In the genomic region with DNA sequence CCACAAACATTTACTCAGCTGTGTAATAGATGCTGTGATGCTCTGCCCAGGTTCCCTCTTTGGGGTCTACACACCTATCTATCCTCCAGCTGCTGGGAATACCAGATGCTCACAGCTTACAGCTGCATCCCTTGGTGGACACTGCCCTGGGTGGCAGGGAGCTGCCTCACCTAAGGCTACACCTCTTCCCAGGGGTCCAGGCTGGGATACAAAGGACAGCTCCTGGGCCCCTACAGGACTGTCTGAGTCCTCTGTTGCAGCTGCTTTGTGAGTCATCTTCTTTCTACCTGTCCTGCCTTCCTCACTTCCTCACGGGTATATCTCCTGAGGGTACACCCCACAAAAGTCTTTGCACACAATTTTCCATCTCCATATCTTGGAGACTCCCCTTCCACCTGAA, we compare ENCODE assay signal across 24 cellular contexts.
"Had no signal": no experiment of that assay in that cellular context is flagged by ENCODE, and none has a peak within 500 bp of the region (broad histone marks: within the 10 kb centered on the region; RNA-seq: fewer than 3 reads in every experiment).

No MANE protein-coding gene starts in this region.

- H3K27ac ChIP-seq: brain microvascular endothelial cell, cardiac muscle cell had no signal

- H3K36me3 ChIP-seq: brain microvascular endothelial cell, cardiac muscle cell, MG63 had no signal

- H3K9me3 ChIP-seq: MG63 had no signal

- DNase-seq: activated B cell treated with CpG ODN at 0.5 μM for 24 hours; activated CD4-positive, alpha-beta T cell treated with anti-CD3 and anti-CD28 coated beads for 1 hour; activated CD4-positive, alpha-beta T cell treated with anti-CD3 and anti-CD28 coated beads, Interleukin-2, amount 10 ng/mL, durations not matched to agents 24 days and 14 days; activated CD4-positive, alpha-beta T cell treated with anti-CD3 and anti-CD28 coated beads, Interleukin-2, amount 50 U/mL, for 48 hours; activated CD8-positive, alpha-beta memory T cell treated with anti-CD3 and anti-CD28 coated beads, Interleukin-2, amount 10 ng/mL, durations not matched to agents 7 days and 5 days; activated gamma-delta T cell treated with Interleukin-2 at 50 U/mL for 16 hours; activated naive CD4-positive, alpha-beta T cell treated with anti-CD3 and anti-CD28 coated beads, Interleukin-2, amount 10 ng/mL, durations not matched to agents 7 days and 5 days; activated naive CD8-positive, alpha-beta T cell treated with anti-CD3 and anti-CD28 coated beads for 36 hours; activated T-cell treated with anti-CD3 and anti-CD28 coated beads, Interleukin-2, amount 50 U/mL, for 24 hours; brain microvascular endothelial cell; MG63; MV-4-11; NCI-H1092 treated with DMSO at 0.1 percent for 48 hours; NCI-H1417 treated with DMSO at 0.1 percent for 48 hours; NCI-H187; NCI-H2081; NCI-H446; NCI-H524; NCI-H82; PC-3; SIG-M5; T-helper 17 cell; T-helper 9 cell had no signal

- H3K4me3 ChIP-seq: cardiac muscle cell, MG63 had no signal

- ATAC-seq: activated CD8-positive, alpha-beta memory T cell treated with anti-CD3 and anti-CD28 coated beads, Interleukin-2, amount 10 ng/mL, durations not matched to agents 7 days and 5 days; T-helper 17 cell had no signal
